Comparison of ENCODE assay signal across 14 cellular contexts in genomic region chr6:125392682-125393081, GRCh38.
A peak's percentile ranks its signal among the peaks of the same experiment; 100 is the strongest.
DNase-seq lines count a peak whose midpoint lies in the region; ATAC-seq, FAIRE-seq and TF ChIP-seq lines count a peak whose summit lies in the region.
"Had no signal": no experiment of that assay in that cellular context is flagged by ENCODE, and none has a peak within 500 bp of the region (broad histone marks: within the 10 kb centered on the region; RNA-seq: fewer than 3 reads in every experiment).

No MANE protein-coding gene starts in this region.

- H3K27me3 ChIP-seq in tibial artery: no peaks in the 10 kb centered on the region
- H3K27me3 ChIP-seq: thyroid gland had no signal

- TF ChIP-seq POLR2A in GM12892 (IDR thresholded peaks at IDR 0.05; ENCODE audit: low read depth, low read length) (no peak), NB4 (IDR thresholded peaks at IDR 0.05; ENCODE audit: extremely low read depth, insufficient read length) (no peak)

- FAIRE-seq in GM12892 (lab: Jason Lieb, UNC): peak; percentile 65

- TF ChIP-seq CTCF in NB4 (IDR thresholded peaks at IDR 0.05; ENCODE audit: low read depth, low read length) (no peak), tibial artery (IDR thresholded peaks at IDR 0.05) (no peak)

- no peaks in the 10 kb centered on the region for H3K9me3 ChIP-seq in tibial artery
- H3K9me3 ChIP-seq: thyroid gland had no signal

- peaks cover 0 to 13% (median 0%) of the 10 kb centered on the region in 4 donors for H3K4me1 ChIP-seq in tibial artery
- H3K4me1 ChIP-seq: thyroid gland had no signal

- intact Hi-C loops in tibial artery (cut with DNase I; ENCODE audit: low total_unique reads): no loop called here

- no peak for DNase-seq in GM12892 (ENCODE audit: insufficient read length)
- peak; percentile 28 for DNase-seq in NB4 (ENCODE audit: low read depth)
- DNase-seq in NCI-H526 (lab: John Stamatoyannopoulos, UW): no peak
- DNase-seq in NCI-H774 (lab: John Stamatoyannopoulos, UW): no peak
- no peak for DNase-seq in tibial artery
- DNase-seq: AML-193, GDM1, NCI-H1105 treated with DMSO at 0.1 percent for 48 hours, NCI-H82, thyroid gland had no signal

- no peaks in the 10 kb centered on the region for H3K36me3 ChIP-seq in tibial artery
- H3K36me3 ChIP-seq: thyroid gland had no signal

- H3K4me3 ChIP-seq in NB4 (ENCODE audit: low read depth, low read length) (no peak overlapping the region), tibial artery (no peak overlapping the region)
- H3K4me3 ChIP-seq: thyroid gland had no signal

- no peak overlapping the region for H3K27ac ChIP-seq in tibial artery
- H3K27ac ChIP-seq: thyroid gland had no signal

- ATAC-seq in GM19452 (IDR thresholded peaks at IDR 0.05; ENCODE audit: unreplicated experiment): peak; percentile 72
- ATAC-seq in HG02943 (IDR thresholded peaks at IDR 0.05; ENCODE audit: low read depth, unreplicated experiment): peak; percentile 62
- no peak for ATAC-seq in HG03196 (IDR thresholded peaks at IDR 0.05; ENCODE audit: unreplicated experiment)
- ATAC-seq: sciatic nerve had no signal
